Comparison of ENCODE assay signal across 28 cellular contexts in the genomic region with DNA sequence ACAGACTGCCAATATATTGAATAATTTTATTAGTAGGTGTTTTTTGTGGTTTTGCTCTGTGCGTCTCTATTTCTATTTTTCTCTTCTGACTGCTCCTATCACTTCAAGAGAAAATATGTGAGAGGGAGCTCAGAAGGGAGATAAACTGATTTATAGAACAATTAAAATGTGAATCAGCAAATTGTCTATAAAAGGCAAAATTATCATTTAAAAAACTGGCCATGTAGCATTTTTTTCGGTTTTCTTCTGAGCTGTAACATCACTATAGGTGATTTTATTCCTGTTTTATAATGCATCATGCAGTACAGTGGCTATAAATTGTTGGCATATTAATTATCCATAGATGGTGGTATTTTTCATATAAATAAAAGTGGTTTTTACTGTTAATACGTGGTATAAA.
"Had no signal": no experiment of that assay in that cellular context is flagged by ENCODE, and none has a peak within 500 bp of the region (broad histone marks: within the 10 kb centered on the region; RNA-seq: fewer than 3 reads in every experiment).

No MANE protein-coding gene starts in this region.

- H3K36me3 ChIP-seq: colonic mucosa, esophagus muscularis mucosa, esophagus squamous epithelium, gastrocnemius medialis, gastroesophageal sphincter, heart left ventricle, heart right ventricle had no signal

- H3K9me3 ChIP-seq: colonic mucosa, esophagus muscularis mucosa, esophagus squamous epithelium, gastrocnemius medialis, gastroesophageal sphincter had no signal

- ATAC-seq: effector memory CD8-positive, alpha-beta T cell; esophagus mucosa; foreskin keratinocyte; gastrocnemius medialis; gastroesophageal sphincter; heart left ventricle; heart right ventricle had no signal

- DNase-seq: colonic mucosa; cortex of kidney; dermis blood vessel endothelial cell; dorsolateral prefrontal cortex; effector CD4-positive, alpha-beta T cell; effector CD8-positive, alpha-beta T cell; effector memory CD4-positive, alpha-beta T cell; effector memory CD8-positive, alpha-beta T cell; endodermal cell; erythroblast; esophagus squamous epithelium; foreskin fibroblast; foreskin keratinocyte; foreskin melanocyte; gastrocnemius medialis; glutamatergic neuron; head of caudate nucleus; heart left ventricle; heart right ventricle had no signal

- H3K4me1 ChIP-seq: colonic mucosa, esophagus muscularis mucosa, esophagus squamous epithelium, foreskin keratinocyte, gastrocnemius medialis, gastroesophageal sphincter, heart left ventricle, heart right ventricle had no signal

- H3K27me3 ChIP-seq: colonic mucosa, esophagus muscularis mucosa, esophagus squamous epithelium, foreskin keratinocyte, gastrocnemius medialis, gastroesophageal sphincter, heart left ventricle, heart right ventricle had no signal

- H3K4me3 ChIP-seq: colonic mucosa, coronary artery, dorsolateral prefrontal cortex, esophagus muscularis mucosa, esophagus squamous epithelium, gastrocnemius medialis, gastroesophageal sphincter, heart left ventricle, heart right ventricle had no signal

- H3K27ac ChIP-seq: colonic mucosa, coronary artery, dorsolateral prefrontal cortex, epithelial cell of prostate, esophagus muscularis mucosa, esophagus squamous epithelium, foreskin keratinocyte, gastrocnemius medialis, gastroesophageal sphincter, heart left ventricle, heart right ventricle had no signal

- FAIRE-seq: colon, endometrium, endothelial cell of umbilical vein, frontal cortex had no signal
